10 cellular contexts compared by ENCODE assay signal in genomic region chr15:39781147-39781966, GRCh38. TPM values are rescaled to one million over a fixed set of nuclear protein-coding genes. Genes with fewer than 3 reads are reported as not detected.
DNase-seq lines count a peak whose midpoint lies in the region; ATAC-seq, FAIRE-seq and TF ChIP-seq lines count a peak whose summit lies in the region.
"Had no signal": no experiment of that assay in that cellular context is flagged by ENCODE, and none has a peak within 500 bp of the region (broad histone marks: within the 10 kb centered on the region; RNA-seq: fewer than 3 reads in every experiment).

No MANE protein-coding gene starts in this region.

- no peak for FAIRE-seq in endothelial cell of umbilical vein (lab: Jason Lieb, UNC)

- no peak overlapping the region for H3K9ac ChIP-seq in SU-DHL-6 (ENCODE audit: low read length)
- no peak overlapping the region for H3K9ac ChIP-seq in endothelial cell of umbilical vein (replicated peaks; ENCODE audit: extremely low read depth, insufficient read depth, low read length)

- H3K4me2 ChIP-seq in SU-DHL-6 (ENCODE audit: low read depth, low read length, poor library complexity, severe bottlenecking) (peak overlapping the region; percentile 59), endothelial cell of umbilical vein (ENCODE audit: insufficient read depth, low read length) (peak overlapping the region; percentile 84)

- intact Hi-C loops in endothelial cell of umbilical vein (cut with micrococcal nuclease) (no loop called here), upper lobe of right lung (cut with DNase I) (no loop called here)

- ATAC-seq in stimulated activated naive CD8-positive, alpha-beta T cell treated with anti-CD3 and anti-CD28 coated beads, Interleukin-15, Interleukin-2, amounts not matched to agents 100 U/mL and 50 U/mL, for 24 hours = no peak
- no peak for ATAC-seq in upper lobe of right lung
- no peak for ATAC-seq in GM18511 (IDR thresholded peaks at IDR 0.05; ENCODE audit: unreplicated experiment)

- peaks cover 4% of the 10 kb centered on the region; the same call in 1 of the 2 replicates for H3F3A ChIP-seq in SU-DHL-6 (ENCODE audit: insufficient read depth)

- dilution Hi-C loops in endothelial cell of umbilical vein (cut with MboI; ENCODE audit: extremely low pct_ligation_motif_present, low sequenced_read_pairs) = no loop called here

- H3K36me3 ChIP-seq in SU-DHL-6 (ENCODE audit: low read length) (no peaks in the 10 kb centered on the region), endothelial cell of umbilical vein (ENCODE audit: control insufficient read depth in 2 of 2, extremely low read depth in 1 of 2, insufficient read depth in 2 of 2, low read length in 2 of 2) (no peaks in the 10 kb centered on the region), upper lobe of right lung (no peaks in the 10 kb centered on the region)
- H3K36me3 ChIP-seq: cardiac muscle cell had no signal

- BruUV-seq in endothelial cell of umbilical vein (replicated peaks; lab: Mats Ljungman, UMichigan) = no TSS peak

- H4K20me1 ChIP-seq in SU-DHL-6 (ENCODE audit: low read depth, low read length) = no peaks in the 10 kb centered on the region
- H4K20me1 ChIP-seq in endothelial cell of umbilical vein (replicated peaks; ENCODE audit: control insufficient read depth, extremely low read depth, insufficient read depth, low read length) = no peaks in the 10 kb centered on the region

- H3K9me1 ChIP-seq in endothelial cell of umbilical vein (replicated peaks; ENCODE audit: control insufficient read depth, extremely low read depth, insufficient read depth, low read length) = no peaks in the 10 kb centered on the region

- peaks cover 55% of the 10 kb centered on the region for H3K4me1 Mint-ChIP-seq in stimulated activated naive CD8-positive, alpha-beta T cell treated with anti-CD3 and anti-CD28 coated beads, Interleukin-15, Interleukin-2, amounts not matched to agents 100 ng/mL and 50 ng/mL, for 24 hours (ENCODE audit: low read depth)

- CTCF ChIA-PET in endothelial cell of umbilical vein (lab: Charles Lee) = no interaction called here

- TF ChIP-seq POLR2A in endothelial cell of umbilical vein (IDR thresholded peaks at IDR 0.05; ENCODE audit: low read depth, low read length) = no peak

- H3K4me3 Mint-ChIP-seq in stimulated activated naive CD8-positive, alpha-beta T cell treated with anti-CD3 and anti-CD28 coated beads, Interleukin-15, Interleukin-2, amounts not matched to agents 100 ng/mL and 50 ng/mL, for 24 hours = peak overlapping the region; percentile 40

- H3K9me3 ChIP-seq in SU-DHL-6 (ENCODE audit: insufficient read depth, low read length) (no peaks in the 10 kb centered on the region), endothelial cell of umbilical vein (replicated peaks; ENCODE audit: control insufficient read depth, insufficient read depth, low read length) (no peaks in the 10 kb centered on the region), upper lobe of right lung (no peaks in the 10 kb centered on the region)

- POLR2A ChIA-PET in endothelial cell of umbilical vein (lab: Charles Lee) = no interaction called here

- no peak for TF ChIP-seq CTCF in SU-DHL-6 (IDR thresholded peaks at IDR 0.05; ENCODE audit: insufficient read depth, low read length, poor library complexity, severe bottlenecking)
- no peak for TF ChIP-seq CTCF in endothelial cell of umbilical vein (IDR thresholded peaks at IDR 0.05; ENCODE audit: extremely low read depth in 1 of 2, insufficient read depth in 1 of 2, low read depth in 1 of 2, low read length in 2 of 2)
- TF ChIP-seq CTCF in upper lobe of right lung (IDR thresholded peaks at IDR 0.05) = no peak

- H3K4me3 ChIP-seq in SU-DHL-6 (ENCODE audit: insufficient read depth, low read length, poor library complexity, severe bottlenecking) (no peak overlapping the region), endothelial cell of umbilical vein (replicated peaks in 1 of 3; ENCODE audit: insufficient read depth in 1 of 3, low read depth in 1 of 3, low read length in 3 of 3) (no peak overlapping the region), upper lobe of right lung (no peak overlapping the region)

- H3K9me2 ChIP-seq in SU-DHL-6 (replicated peaks; ENCODE audit: insufficient read depth, low read length) = no peaks in the 10 kb centered on the region

- H3K36me3 Mint-ChIP-seq in stimulated activated naive CD8-positive, alpha-beta T cell treated with anti-CD3 and anti-CD28 coated beads, Interleukin-15, Interleukin-2, amounts not matched to agents 100 ng/mL and 50 ng/mL, for 24 hours (ENCODE audit: low read depth) = no peaks in the 10 kb centered on the region

- peak overlapping the region; percentile 89 for H2AFZ ChIP-seq in SU-DHL-6 (ENCODE audit: low read depth, low read length, severe bottlenecking)
- H2AFZ ChIP-seq in endothelial cell of umbilical vein (ENCODE audit: low read depth, low read length) = no peak overlapping the region

- no peaks in the 10 kb centered on the region for H3K9me3 Mint-ChIP-seq in stimulated activated naive CD8-positive, alpha-beta T cell treated with anti-CD3 and anti-CD28 coated beads, Interleukin-15, Interleukin-2, amounts not matched to agents 100 ng/mL and 50 ng/mL, for 24 hours

- H3K27ac Mint-ChIP-seq in stimulated activated naive CD8-positive, alpha-beta T cell treated with anti-CD3 and anti-CD28 coated beads, Interleukin-15, Interleukin-2, amounts not matched to agents 100 ng/mL and 50 ng/mL, for 24 hours = no peak overlapping the region

- H3K27me3 ChIP-seq in SU-DHL-6 (ENCODE audit: low read length) (no peaks in the 10 kb centered on the region), endothelial cell of umbilical vein (ENCODE audit: control insufficient read depth in 2 of 2, insufficient read depth in 2 of 2, low read length in 2 of 2) (no peaks in the 10 kb centered on the region), upper lobe of right lung (no peaks in the 10 kb centered on the region)
- H3K27me3 ChIP-seq: cardiac muscle cell had no signal

- H3K27ac ChIP-seq in SU-DHL-6 (ENCODE audit: low read depth, low read length) = no peak overlapping the region
- no peak overlapping the region for H3K27ac ChIP-seq in endothelial cell of umbilical vein (ENCODE audit: insufficient read depth, low read depth, low read length)
- peak overlapping the region; percentile 40 for H3K27ac ChIP-seq in upper lobe of right lung

- no peak for DNase-seq in stimulated activated naive CD8-positive, alpha-beta T cell treated with anti-CD3 and anti-CD28 coated beads, Interleukin-15, Interleukin-2, amounts not matched to agents 100 U/mL and 50 U/mL, for 24 hours
- DNase-seq in endothelial cell of umbilical vein (ENCODE audit: low read depth, low spot score) (no peak), upper lobe of right lung (no peak), NCI-H510A treated with DMSO at 0.1 percent for 48 hours (lab: John Stamatoyannopoulos, UW) (no peak), epidermal melanocyte (ENCODE audit: insufficient read length, low spot score) (no peak)
- DNase-seq: stimulated activated CD4-positive, alpha-beta T cell treated with anti-CD3 and anti-CD28 coated beads, Interleukin-2, amount 100 ng/mL, for 48 hours had no signal

- H3K79me2 ChIP-seq in SU-DHL-6 (ENCODE audit: insufficient read depth, low read length) = no peaks in the 10 kb centered on the region
- H3K79me2 ChIP-seq in endothelial cell of umbilical vein (ENCODE audit: control insufficient read depth, insufficient read depth, low read length) = peaks cover 5% of the 10 kb centered on the region

- H3K4me1 ChIP-seq in endothelial cell of umbilical vein (ENCODE audit: control insufficient read depth, extremely low read depth, insufficient read depth, low read length) (peaks cover 25% of the 10 kb centered on the region), upper lobe of right lung (peaks cover 12% of the 10 kb centered on the region)

- H3K27me3 Mint-ChIP-seq in stimulated activated naive CD8-positive, alpha-beta T cell treated with anti-CD3 and anti-CD28 coated beads, Interleukin-15, Interleukin-2, amounts not matched to agents 100 ng/mL and 50 ng/mL, for 24 hours = no peaks in the 10 kb centered on the region

TF ChIP-seq in endothelial cell of umbilical vein, 7 proteins besides CTCF, POLR2A, EP300 and RAD21:
- no peak for TF ChIP-seq POLR2AphosphoS5 (IDR thresholded peaks at IDR 0.05; ENCODE audit: insufficient read depth, low read depth, low read length)
- TF ChIP-seq JUN (IDR thresholded peaks at IDR 0.05; ENCODE audit: borderline replicate concordance, insufficient read depth, insufficient read length, low read depth) = no peak
- no peak for TF ChIP-seq FOS (IDR thresholded peaks at IDR 0.05; ENCODE audit: borderline replicate concordance, insufficient read depth, low read length)
TF ChIP-seq in endothelial cell of umbilical vein: peak in this region for 0.

RNA-seq across cellular contexts. Expression of gene FSIP1, which starts 1.3 kb away (rescaled TPM):
- total RNA-seq in endothelial cell of umbilical vein (1.1 and 1.2 TPM in 2 replicates), upper lobe of right lung (0.96 TPM)
- polyA plus RNA-seq in endothelial cell of umbilical vein = 0.11 and 0.23 TPM in 2 replicates
- 0.20 and 0.32 TPM in 2 replicates for polyA plus RNA-seq in endothelial cell of umbilical vein (2011; cell fraction: cytosol; rRNA removed)
- polyA plus RNA-seq in endothelial cell of umbilical vein (2011; cell fraction: nucleus; rRNA removed) = 0.45 and 0.51 TPM in 2 replicates
- polyA plus RNA-seq in endothelial cell of umbilical vein (2012) = 1.4 and 7.0 TPM in 2 replicates
- polyA minus RNA-seq in endothelial cell of umbilical vein = 0.17 and 0.42 TPM in 2 replicates
- polyA minus RNA-seq in endothelial cell of umbilical vein (2011; cell fraction: cytosol; rRNA and poly(A)+ RNA removed) = not detected
- polyA minus RNA-seq in endothelial cell of umbilical vein (2011; cell fraction: nucleus; rRNA and poly(A)+ RNA removed) = 1.0 and 1.6 TPM in 2 replicates
